Comparison of ENCODE assay signal across 1 cellular context in the genomic region with DNA sequence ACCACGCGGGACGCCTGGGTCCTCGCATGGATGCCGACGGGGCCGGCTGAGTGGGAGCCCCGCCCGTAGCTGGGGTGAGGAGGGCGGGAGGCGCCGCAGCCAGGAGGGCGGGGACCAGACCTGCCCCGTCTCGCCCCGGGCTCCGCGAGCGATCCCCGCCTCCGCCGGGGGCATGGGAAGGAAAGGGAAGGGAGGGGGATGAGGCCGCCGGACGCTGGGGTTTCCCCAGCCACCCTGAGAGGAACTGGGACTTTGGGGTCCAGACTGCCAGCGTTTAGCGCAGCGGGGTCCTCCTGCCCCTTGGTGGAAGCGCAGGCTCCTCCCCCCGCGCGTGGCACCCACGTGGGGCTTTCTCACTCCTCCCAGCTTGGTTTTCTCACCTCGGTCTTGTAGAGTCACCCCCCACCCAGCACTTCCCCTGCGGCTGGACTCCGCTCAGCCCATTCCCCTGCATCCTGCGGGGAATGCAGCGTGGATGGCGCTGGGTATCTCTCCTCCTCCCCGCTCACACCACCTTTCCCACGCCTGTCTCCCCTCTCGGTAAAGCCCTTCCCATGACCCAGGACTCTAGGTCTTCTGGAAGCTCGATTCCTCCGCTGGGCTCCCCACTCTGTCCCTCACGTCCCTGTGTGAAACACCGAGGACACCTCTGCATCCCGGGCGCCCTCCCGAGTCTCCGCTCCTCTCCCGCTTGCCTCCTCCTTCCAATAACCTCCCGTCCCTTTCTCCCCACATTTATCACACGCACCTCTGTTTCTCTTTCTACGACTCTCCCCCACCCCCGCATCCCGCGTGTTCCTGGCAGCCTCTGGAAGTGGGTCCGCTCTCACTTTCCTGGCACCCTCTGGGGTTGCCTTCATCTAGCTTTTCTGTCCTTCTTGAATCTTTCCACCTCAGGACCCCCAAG.
TF ChIP-seq lines count a peak whose summit lies in the region.

No MANE protein-coding gene starts in this region.

TF ChIP-seq in HEK293, 187 proteins besides CTCF, POLR2A, EP300 and RAD21 (continued from another document):
- TF ChIP-seq, protein P1, sequence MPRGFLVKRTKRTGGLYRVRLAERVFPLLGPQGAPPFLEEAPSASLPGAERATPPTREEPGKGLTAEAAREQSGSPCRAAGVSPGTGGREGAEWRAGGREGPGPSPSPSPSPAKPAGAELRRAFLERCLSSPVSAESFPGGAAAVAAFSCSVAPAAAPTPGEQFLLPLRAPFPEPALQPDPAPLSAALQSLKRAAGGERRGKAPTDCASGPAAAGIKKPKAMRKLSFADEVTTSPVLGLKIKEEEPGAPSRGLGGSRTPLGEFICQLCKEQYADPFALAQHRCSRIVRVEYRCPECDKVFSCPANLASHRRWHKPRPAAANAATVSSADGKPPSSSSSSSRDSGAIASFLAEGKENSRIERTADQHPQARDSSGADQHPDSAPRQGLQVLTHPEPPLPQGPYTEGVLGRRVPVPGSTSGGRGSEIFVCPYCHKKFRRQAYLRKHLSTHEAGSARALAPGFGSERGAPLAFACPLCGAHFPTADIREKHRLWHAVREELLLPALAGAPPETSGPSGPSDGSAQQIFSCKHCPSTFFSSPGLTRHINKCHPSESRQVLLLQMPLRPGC (tag by site-specific recombination; IDR thresholded peaks at IDR 0.05) = no peak
- TF ChIP-seq ZNF391 (tag by site-specific recombination; IDR thresholded peaks at IDR 0.05; ENCODE audit: borderline replicate concordance, low read depth) (no peak), ZBTB8A (tag by site-specific recombination; IDR thresholded peaks at IDR 0.05) (peak; percentile 13; the same call in 1 of the 2 replicates), ZBTB26 (tag by site-specific recombination; optimal IDR thresholded peaks at IDR 0.05) (peak; percentile 29), ZNF629 (tag by site-specific recombination; IDR thresholded peaks at IDR 0.05) (no peak), GLIS1 (tag by site-specific recombination; IDR thresholded peaks at IDR 0.05) (peak; percentile 91), PRDM6 (tag by site-specific recombination; IDR thresholded peaks at IDR 0.05) (no peak), HOXD13 (CRISPR knock-in tag; IDR thresholded peaks at IDR 0.05; ENCODE audit: borderline replicate concordance) (no peak), OSR2 (tag by site-specific recombination; IDR thresholded peaks at IDR 0.05) (no peak), ZNF692 (tag by site-specific recombination; IDR thresholded peaks at IDR 0.05) (no peak), PRDM1 (tag by site-specific recombination; IDR thresholded peaks at IDR 0.05) (peak; percentile 96), ZNF394 (tag by site-specific recombination; IDR thresholded peaks at IDR 0.05; ENCODE audit: borderline replicate concordance) (no peak), ZNF521 (tag by site-specific recombination; IDR thresholded peaks at IDR 0.05) (no peak), GLIS2 (tag by site-specific recombination; IDR thresholded peaks at IDR 0.05) (peak; percentile 85), ZNF2 (tag by site-specific recombination; IDR thresholded peaks at IDR 0.05) (peak; percentile 20; the same call in 1 of the 2 replicates), SP2 (tag by site-specific recombination; IDR thresholded peaks at IDR 0.05) (peak; percentile 84), ZNF239 (tag by site-specific recombination; IDR thresholded peaks at IDR 0.05) (no peak), ZBTB17 (tag by site-specific recombination; IDR thresholded peaks at IDR 0.05) (no peak), KLF9 (tag by site-specific recombination; IDR thresholded peaks at IDR 0.05; ENCODE audit: low read depth) (peak; percentile 84), ZSCAN30 (tag by site-specific recombination; IDR thresholded peaks at IDR 0.05) (no peak), SP7 (tag by site-specific recombination; IDR thresholded peaks at IDR 0.05) (peak; percentile 81), ZNF341 (tag by site-specific recombination; IDR thresholded peaks at IDR 0.05; ENCODE audit: low read depth) (peak; percentile 67), ZNF140 (tag by site-specific recombination; IDR thresholded peaks at IDR 0.05) (no peak), KLF7 (tag by site-specific recombination; IDR thresholded peaks at IDR 0.05; ENCODE audit: borderline replicate concordance) (peak; percentile 18; the same call in 1 of the 2 replicates), ZNF19 (tag by site-specific recombination; IDR thresholded peaks at IDR 0.05; ENCODE audit: low read depth) (no peak), ZBTB48 (tag by site-specific recombination; IDR thresholded peaks at IDR 0.05) (no peak; the same call in 1 of the 2 replicates), ZNF433 (tag by site-specific recombination; IDR thresholded peaks at IDR 0.05; ENCODE audit: low read depth) (no peak)
- TF ChIP-seq, protein P2, sequence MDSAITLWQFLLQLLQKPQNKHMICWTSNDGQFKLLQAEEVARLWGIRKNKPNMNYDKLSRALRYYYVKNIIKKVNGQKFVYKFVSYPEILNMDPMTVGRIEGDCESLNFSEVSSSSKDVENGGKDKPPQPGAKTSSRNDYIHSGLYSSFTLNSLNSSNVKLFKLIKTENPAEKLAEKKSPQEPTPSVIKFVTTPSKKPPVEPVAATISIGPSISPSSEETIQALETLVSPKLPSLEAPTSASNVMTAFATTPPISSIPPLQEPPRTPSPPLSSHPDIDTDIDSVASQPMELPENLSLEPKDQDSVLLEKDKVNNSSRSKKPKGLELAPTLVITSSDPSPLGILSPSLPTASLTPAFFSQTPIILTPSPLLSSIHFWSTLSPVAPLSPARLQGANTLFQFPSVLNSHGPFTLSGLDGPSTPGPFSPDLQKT (IDR thresholded peaks at IDR 0.05; ENCODE audit: borderline replicate concordance, low read depth, low read length) = no peak
